Comparison of ENCODE assay signal across 8 cellular contexts in the genomic region with DNA sequence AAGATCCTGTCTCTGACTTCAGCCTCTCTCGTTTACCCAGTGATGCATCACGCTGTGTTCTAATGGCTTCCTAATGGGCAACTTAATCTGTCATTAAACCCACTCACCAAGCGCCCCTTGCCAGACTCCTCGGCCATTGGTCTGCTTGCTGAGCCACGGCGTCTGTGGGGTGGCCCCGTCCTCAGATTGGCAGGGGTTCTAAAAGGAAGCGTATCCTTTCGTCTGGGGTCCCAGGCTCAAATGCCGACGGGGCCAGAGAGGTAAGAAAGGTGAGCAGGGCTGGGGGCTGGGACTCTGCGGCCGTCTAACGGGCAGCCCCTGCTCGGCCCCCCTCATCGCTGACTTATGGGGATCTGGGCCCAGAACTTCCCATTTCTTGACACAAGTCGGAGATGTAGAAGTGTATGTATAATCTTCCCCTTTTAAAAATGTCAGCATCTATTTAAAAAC.
A peak's percentile ranks its signal among the peaks of the same experiment; 100 is the strongest.
DNase-seq lines count a peak whose midpoint lies in the region; ATAC-seq and TF ChIP-seq lines count a peak whose summit lies in the region.

No MANE protein-coding gene starts in this region.

- no peaks in the 10 kb centered on the region for H3K9me3 Mint-ChIP-seq in activated naive CD8-positive, alpha-beta T cell treated with anti-CD3 and anti-CD28 coated beads, Interleukin-2, amount 50 U/mL, for 24 hours

- H3K27me3 ChIP-seq in BE2C, result no peaks in the 10 kb centered on the region
- peaks cover 34% of the 10 kb centered on the region for H3K27me3 ChIP-seq in mucosa of stomach (ENCODE audit: control insufficient read depth, insufficient read depth, low read length)

- H3K4me3 ChIP-seq in BE2C (ENCODE audit: low read depth, low read length), result peak overlapping the region; percentile 66
- H3K4me3 ChIP-seq in mucosa of stomach (ENCODE audit: low read length), result no peak overlapping the region

- peaks cover 9% of the 10 kb centered on the region for H3K27me3 Mint-ChIP-seq in activated naive CD8-positive, alpha-beta T cell treated with anti-CD3 and anti-CD28 coated beads, Interleukin-2, amount 50 U/mL, for 24 hours

- H3K27ac Mint-ChIP-seq in activated naive CD8-positive, alpha-beta T cell treated with anti-CD3 and anti-CD28 coated beads, Interleukin-2, amount 50 U/mL, for 24 hours, result peak overlapping the region; percentile 74

- peak overlapping the region; percentile 72 for H3K4me3 Mint-ChIP-seq in activated naive CD8-positive, alpha-beta T cell treated with anti-CD3 and anti-CD28 coated beads, Interleukin-2, amount 50 U/mL, for 24 hours

- peaks cover 8% of the 10 kb centered on the region for H3K4me1 ChIP-seq in BE2C
- no peaks in the 10 kb centered on the region for H3K4me1 ChIP-seq in mucosa of stomach (ENCODE audit: control insufficient read depth, insufficient read depth, low read length)

- no peak for ATAC-seq in activated naive CD8-positive, alpha-beta T cell treated with anti-CD3 and anti-CD28 coated beads, Interleukin-2, amount 50 U/mL, for 24 hours
- ATAC-seq in GM19324 (IDR thresholded peaks at IDR 0.05; ENCODE audit: low FRiP score, unreplicated experiment), result no peak

- H3K4me1 Mint-ChIP-seq in activated naive CD8-positive, alpha-beta T cell treated with anti-CD3 and anti-CD28 coated beads, Interleukin-2, amount 50 U/mL, for 24 hours, result peaks cover 26% of the 10 kb centered on the region

- peak overlapping the region; percentile 70 for H3K9ac ChIP-seq in mucosa of stomach (ENCODE audit: low read length)

- DNase-seq in BE2C, result peak; percentile 80
- peak; percentile 68 for DNase-seq in KG1 (lab: John Stamatoyannopoulos, UW)
- no peak for DNase-seq in activated naive CD8-positive, alpha-beta T cell treated with anti-CD3 and anti-CD28 coated beads, Interleukin-2, amount 50 U/mL, for 24 hours
- no peak for DNase-seq in effector CD4-positive, alpha-beta T cell
- no peak for DNase-seq in DMS53 treated with DMSO at 0.1 percent for 48 hours (lab: John Stamatoyannopoulos, UW; ENCODE audit: unreplicated experiment)
- no peak for DNase-seq in LoVo (ENCODE audit: low spot score)

- TF ChIP-seq CTCF in BE2C (IDR thresholded peaks at IDR 0.05; ENCODE audit: low read depth, low read length), result no peak

- H3K36me3 ChIP-seq in BE2C, result no peaks in the 10 kb centered on the region
- H3K36me3 ChIP-seq in mucosa of stomach (ENCODE audit: control insufficient read depth, insufficient read depth, low read length), result no peaks in the 10 kb centered on the region

- H3K36me3 Mint-ChIP-seq in activated naive CD8-positive, alpha-beta T cell treated with anti-CD3 and anti-CD28 coated beads, Interleukin-2, amount 50 U/mL, for 24 hours (ENCODE audit: low read depth), result no peaks in the 10 kb centered on the region

- H3K9me3 ChIP-seq in BE2C (no peaks in the 10 kb centered on the region), mucosa of stomach (ENCODE audit: control insufficient read depth, low read length) (no peaks in the 10 kb centered on the region)

Comparison
In these comparisons a context has a peak if more than half of its experiments do, and no peak if none do; other contexts are left out.
1. DNase-seq: peak in BE2C (single experiment) and KG1 (single experiment); none in activated naive CD8-positive, alpha-beta T cell treated with anti-CD3 and anti-CD28 coated beads, Interleukin-2, amount 50 U/mL, for 24 hours (single experiment), effector CD4-positive, alpha-beta T cell (single experiment), DMS53 treated with DMSO at 0.1 percent for 48 hours (single experiment) and LoVo (single experiment).